9 cellular contexts compared by ENCODE assay signal in genomic region chr18:50969448-50969847, GRCh38. TPM values are rescaled to one million over a fixed set of nuclear protein-coding genes. Genes with fewer than 3 reads are reported as not detected.
DNase-seq lines count a peak whose midpoint lies in the region; ATAC-seq and TF ChIP-seq lines count a peak whose summit lies in the region.
"Had no signal": no experiment of that assay in that cellular context is flagged by ENCODE, and none has a peak within 500 bp of the region (broad histone marks: within the 10 kb centered on the region; RNA-seq: fewer than 3 reads in every experiment).

No MANE protein-coding gene starts in this region.

- peak overlapping the region; percentile 75 for H3K27ac Mint-ChIP-seq in MCF 10A (ENCODE audit: low read depth, unreplicated experiment)

- peaks cover 0 to 14% of the 10 kb centered on the region in 2 donors for H3K4me1 ChIP-seq in breast epithelium
- peaks cover 12% of the 10 kb centered on the region for H3K4me1 ChIP-seq in hepatocyte (ENCODE audit: insufficient read depth)
- peaks cover 0 to 22% (median 11%) of the 10 kb centered on the region in 4 donors for H3K4me1 ChIP-seq in tibial artery
- H3K4me1 ChIP-seq in suprapubic skin = peaks cover 25% of the 10 kb centered on the region

- peak overlapping the region; percentile 88 for H3K4me2 ChIP-seq in hepatocyte

- POLR2A ChIA-PET in MCF 10A (lab: Yijun Ruan, JAX) = interaction anchor here (0.8 to 9.9 kb wide), 4 partner anchors 56 to 91 kb away, joined by 3 to 187 read pairs (median 20); partner anchors contain the start of genes ME2 and SMAD4

- no peaks in the 10 kb centered on the region for H3K9me3 Mint-ChIP-seq in MCF 10A (ENCODE audit: unreplicated experiment)

- CTCF ChIA-PET in MCF 10A (lab: Yijun Ruan, JAX) = interaction anchor here (1.1 kb wide), 1 partner anchor 82 kb away, joined by 3 read pairs; no protein-coding TSS in a partner anchor

- peaks cover under 1% of the 10 kb centered on the region for H3K36me3 Mint-ChIP-seq in MCF 10A (ENCODE audit: insufficient read depth, unreplicated experiment)

- TF ChIP-seq POLR2A in breast epithelium (IDR thresholded peaks at IDR 0.05) (no peak), suprapubic skin (IDR thresholded peaks at IDR 0.05) (no peak)

- H3K27ac ChIP-seq in breast epithelium = no peak overlapping the region
- H3K27ac ChIP-seq in hepatocyte = no peak overlapping the region
- H3K27ac ChIP-seq in tibial artery = peak overlapping the region; percentile 99
- no peak overlapping the region for H3K27ac ChIP-seq in suprapubic skin
- H3K27ac ChIP-seq: neutrophil had no signal

- H3K9me2 ChIP-seq in hepatocyte (replicated peaks; ENCODE audit: insufficient read depth) = no peaks in the 10 kb centered on the region

- H3K9me3 ChIP-seq in breast epithelium (no peaks in the 10 kb centered on the region), hepatocyte (ENCODE audit: low read depth) (no peaks in the 10 kb centered on the region), tibial artery (no peaks in the 10 kb centered on the region), suprapubic skin (no peaks in the 10 kb centered on the region)
- H3K9me3 ChIP-seq: neutrophil had no signal

- H4K20me1 ChIP-seq in hepatocyte (ENCODE audit: insufficient read depth, poor library complexity, severe bottlenecking) = no peaks in the 10 kb centered on the region

- H3K4me3 ChIP-seq in breast epithelium (no peak overlapping the region), WI38 (ENCODE audit: low read depth, low read length) (peak overlapping the region; percentile 85; the same call in 1 of the 2 replicates), hepatocyte (no peak overlapping the region), tibial artery (peak overlapping the region in 1 of 2 donors; percentile 94), suprapubic skin (no peak overlapping the region)

- H3K27me3 ChIP-seq in breast epithelium (no peaks in the 10 kb centered on the region), hepatocyte (no peaks in the 10 kb centered on the region), tibial artery (no peaks in the 10 kb centered on the region), suprapubic skin (no peaks in the 10 kb centered on the region)
- H3K27me3 ChIP-seq: neutrophil had no signal

- H3K79me2 ChIP-seq in hepatocyte = peaks cover 20% of the 10 kb centered on the region

- 60% methylated on average over 5 of the region's 5 CpGs for WGBS in hepatocyte (ENCODE audit: low lambda C conversion rate, missing lambda C conversion rate)
- WGBS in suprapubic skin = 65% methylated on average over 5 of the region's 5 CpGs

- TF ChIP-seq CTCF in MCF 10A (IDR thresholded peaks at IDR 0.05; ENCODE audit: unreplicated experiment) (no peak), breast epithelium (IDR thresholded peaks at IDR 0.05) (no peak), WI38 (IDR thresholded peaks at IDR 0.05; ENCODE audit: low read depth, low read length) (no peak), hepatocyte (IDR thresholded peaks at IDR 0.05; ENCODE audit: poor library complexity) (no peak), tibial artery (IDR thresholded peaks at IDR 0.05) (no peak), suprapubic skin (IDR thresholded peaks at IDR 0.05) (no peak)

- H3K4me1 Mint-ChIP-seq in MCF 10A (ENCODE audit: insufficient read depth, unreplicated experiment) = peaks cover 39% of the 10 kb centered on the region

- no peaks in the 10 kb centered on the region for H3K36me3 ChIP-seq in breast epithelium
- no peaks in the 10 kb centered on the region for H3K36me3 ChIP-seq in hepatocyte (replicated peaks; ENCODE audit: insufficient read depth, low read depth)
- H3K36me3 ChIP-seq in tibial artery = peaks cover 0 to 2% (median 2%) of the 10 kb centered on the region in 3 donors
- H3K36me3 ChIP-seq in suprapubic skin = peaks cover 2% of the 10 kb centered on the region

- no peaks in the 10 kb centered on the region for H3K27me3 Mint-ChIP-seq in MCF 10A (ENCODE audit: insufficient read depth, unreplicated experiment)

- no peak for ATAC-seq in GM18907 (IDR thresholded peaks at IDR 0.05; ENCODE audit: unreplicated experiment)

- TF ChIP-seq EP300 in suprapubic skin (IDR thresholded peaks at IDR 0.05) = no peak

- H3K4me3 Mint-ChIP-seq in MCF 10A (ENCODE audit: unreplicated experiment) = peak overlapping the region; percentile 68

- intact Hi-C loops in MCF 10A (cut with micrococcal nuclease) = no loop called here
- intact Hi-C loops in breast epithelium (cut with DNase I; ENCODE audit: low total_unique reads) = no loop called here
- intact Hi-C loops in tibial artery (cut with DNase I; ENCODE audit: low total_unique reads) = loop anchor here (10.0 kb wide), 1 partner anchor 225 kb away; the partner anchor contains the start of gene MEX3C

- BruUV-seq in MCF 10A (replicated peaks; lab: Mats Ljungman, UMichigan) = no TSS peak

- DNase-seq in MCF 10A (ENCODE audit: unreplicated experiment) (no peak), breast epithelium (ENCODE audit: low spot score in 2 of 2) (no peak), hepatocyte (ENCODE audit: low spot score) (no peak), tibial artery (no peak), suprapubic skin (ENCODE audit: low spot score in 2 of 2) (no peak)
- no peak for DNase-seq in activated effector memory CD4-positive, alpha-beta T cell treated with Interleukin-2 at 50 U/mL for 16 hours

- H2AFZ ChIP-seq in hepatocyte = no peak overlapping the region

RNA-seq across cellular contexts. Expression of gene ELAC1, which starts 1.6 kb away (rescaled TPM):
- total RNA-seq in MCF 10A (2022) = 10.8 and 14.0 TPM in 2 replicates
- 1 to 10 TPM; 4.8 to 6.9 (median 5.8) TPM for total RNA-seq in breast epithelium
- 5.7 and 9.4 TPM in 2 replicates for total RNA-seq in hepatocyte
- polyA plus RNA-seq in hepatocyte = 9.1 and 14.7 TPM in 2 replicates
- 1 to 10 TPM; 4.4 to 8.0 (median 6.8) TPM for total RNA-seq in suprapubic skin

Comparison
In these comparisons a context has a peak if more than half of its experiments do, and no peak if none do; other contexts are left out.
1. H3K27ac ChIP-seq: peak in tibial artery (2 of 2); none in breast epithelium (0 of 2), hepatocyte (single experiment) and suprapubic skin (single experiment).